Comparison of ENCODE assay signal across 18 cellular contexts in genomic region chr6:166675736-166676135, GRCh38.
"Had no signal": no experiment of that assay in that cellular context is flagged by ENCODE, and none has a peak within 500 bp of the region (broad histone marks: within the 10 kb centered on the region; RNA-seq: fewer than 3 reads in every experiment).

No MANE protein-coding gene starts in this region.

- H3K27me3 ChIP-seq: adrenal gland, colonic mucosa, esophagus muscularis mucosa, neural progenitor cell had no signal

- H3K4me3 Mint-ChIP-seq: activated CD8-positive, alpha-beta T cell treated with anti-CD3 and anti-CD28 coated beads for 36 hours; activated T-cell treated with anti-CD3 and anti-CD28 coated beads, Interleukin-2, amount 50 U/mL, for 4 hours; neural progenitor cell; T-cell had no signal

- ATAC-seq: activated CD8-positive, alpha-beta T cell treated with anti-CD3 and anti-CD28 coated beads for 36 hours; activated T-cell treated with anti-CD3 and anti-CD28 coated beads, Interleukin-2, amount 50 U/mL, for 4 hours; T-cell had no signal

- H3K4me3 ChIP-seq: adrenal gland, colonic mucosa, esophagus muscularis mucosa, neural progenitor cell, stomach, thoracic aorta had no signal

- DNase-seq: activated CD4-positive, alpha-beta T cell treated with anti-CD3 and anti-CD28 coated beads for 4 hours; activated CD8-positive, alpha-beta T cell treated with anti-CD3 and anti-CD28 coated beads for 36 hours; activated effector memory CD4-positive, alpha-beta T cell treated with Interleukin-2 at 50 U/mL for 16 hours; activated naive CD4-positive, alpha-beta T cell treated with anti-CD3 and anti-CD28 coated beads, Interleukin-2, amount 50 U/mL, for 16 hours; activated T-cell treated with anti-CD3 and anti-CD28 coated beads, Interleukin-2, amount 50 U/mL, for 4 hours; adrenal gland; central memory CD4-positive, alpha-beta T cell; colonic mucosa; hippocampal formation; retina; stimulated activated CD4-positive, alpha-beta T cell treated with anti-CD3 and anti-CD28 coated beads, Interleukin-12 subunit alpha, Interleukin-12 subunit beta, amount 100 ng/mL, for 4 hours; stimulated activated CD4-positive, alpha-beta T cell treated with anti-CD3 and anti-CD28 coated beads, Interleukin-2, amount 100 ng/mL, for 24 hours; stomach; T-cell; T1000 had no signal

- H3K36me3 ChIP-seq: adrenal gland, colonic mucosa, esophagus muscularis mucosa, neural progenitor cell, stomach, thoracic aorta had no signal

- H3K27ac ChIP-seq: adrenal gland, colonic mucosa, esophagus muscularis mucosa, neural progenitor cell, stomach, thoracic aorta had no signal

- H3K9me3 ChIP-seq: adrenal gland, colonic mucosa, esophagus muscularis mucosa, stomach, thoracic aorta had no signal

- H3K9me3 Mint-ChIP-seq: activated CD8-positive, alpha-beta T cell treated with anti-CD3 and anti-CD28 coated beads for 36 hours; activated T-cell treated with anti-CD3 and anti-CD28 coated beads, Interleukin-2, amount 50 U/mL, for 4 hours had no signal

- H2AFZ ChIP-seq: neural progenitor cell had no signal

- H3K27ac Mint-ChIP-seq: activated CD8-positive, alpha-beta T cell treated with anti-CD3 and anti-CD28 coated beads for 36 hours; neural progenitor cell; T-cell had no signal

- H3K4me1 ChIP-seq: colonic mucosa had no signal

- H3K4me2 ChIP-seq: neural progenitor cell had no signal
